Comparison of ENCODE assay signal across 11 cellular contexts in the genomic region with DNA sequence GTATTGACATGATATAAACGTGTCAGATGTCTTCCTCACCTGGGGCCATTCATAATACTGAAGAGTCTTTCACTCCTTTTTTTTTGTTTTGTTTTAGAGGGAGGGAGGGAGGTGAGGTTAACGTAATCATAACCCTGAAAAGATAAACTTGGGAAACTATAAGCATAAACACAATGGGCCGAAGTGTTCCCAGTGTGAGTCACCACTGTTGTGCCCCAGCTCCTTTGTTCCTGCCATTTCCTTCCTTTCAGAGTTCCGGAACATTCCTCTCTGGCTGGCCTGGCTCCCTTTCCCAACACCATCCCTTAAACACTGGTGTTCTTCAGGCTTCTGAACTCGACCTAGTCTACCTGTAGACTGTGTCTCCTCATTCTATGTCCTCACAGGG. TPM values are rescaled to one million over a fixed set of nuclear protein-coding genes. Genes with fewer than 3 reads are reported as not detected.
A peak's percentile ranks its signal among the peaks of the same experiment; 100 is the strongest.
DNase-seq lines count a peak whose midpoint lies in the region; ATAC-seq, FAIRE-seq and TF ChIP-seq lines count a peak whose summit lies in the region.
"Had no signal": no experiment of that assay in that cellular context is flagged by ENCODE, and none has a peak within 500 bp of the region (broad histone marks: within the 10 kb centered on the region; RNA-seq: fewer than 3 reads in every experiment).

No MANE protein-coding gene starts in this region.

- no peaks in the 10 kb centered on the region for H3K9me1 ChIP-seq in endothelial cell of umbilical vein (replicated peaks; ENCODE audit: control insufficient read depth, extremely low read depth, insufficient read depth, low read length)

- no peak overlapping the region for H3K27ac Mint-ChIP-seq in effector memory CD8-positive, alpha-beta T cell
- H3K27ac Mint-ChIP-seq: activated CD8-positive, alpha-beta memory T cell treated with anti-CD3 and anti-CD28 coated beads, Interleukin-2, amount 10 ng/mL, durations not matched to agents 7 days and 5 days had no signal

- H3K4me1 ChIP-seq in endothelial cell of umbilical vein (ENCODE audit: control insufficient read depth, extremely low read depth, insufficient read depth, low read length) (peaks cover 65% of the 10 kb centered on the region), mesendoderm (ENCODE audit: control insufficient read depth, low read depth, low read length) (no peaks in the 10 kb centered on the region)

- H4K5ac ChIP-seq in mesendoderm (ENCODE audit: low read length) = no peak overlapping the region

- peak; percentile 81 for TF ChIP-seq POLR2A in endothelial cell of umbilical vein (IDR thresholded peaks at IDR 0.05; ENCODE audit: low read depth, low read length)

- H3K27me3 Mint-ChIP-seq in effector memory CD8-positive, alpha-beta T cell = peaks cover 0 to 6% of the 10 kb centered on the region in 2 donors

- dilution Hi-C loops in endothelial cell of umbilical vein (cut with MboI; ENCODE audit: extremely low pct_ligation_motif_present, low sequenced_read_pairs) = no loop called here

- peak overlapping the region; percentile 82 for H3K9ac ChIP-seq in endothelial cell of umbilical vein (replicated peaks; ENCODE audit: extremely low read depth, insufficient read depth, low read length)
- no peak overlapping the region for H3K9ac ChIP-seq in mesendoderm (ENCODE audit: low read length)

- no peaks in the 10 kb centered on the region for H3K36me3 Mint-ChIP-seq in effector memory CD8-positive, alpha-beta T cell (ENCODE audit: insufficient read depth)
- H3K36me3 Mint-ChIP-seq: activated CD8-positive, alpha-beta memory T cell treated with anti-CD3 and anti-CD28 coated beads, Interleukin-2, amount 10 ng/mL, durations not matched to agents 7 days and 5 days had no signal

- no peaks in the 10 kb centered on the region for H3K9me3 Mint-ChIP-seq in effector memory CD8-positive, alpha-beta T cell

- CTCF ChIA-PET in endothelial cell of umbilical vein (lab: Charles Lee) = interaction anchor here (1.0 to 3.6 kb wide), 10 partner anchors 10 to 483 kb away, joined by 3 to 23 read pairs (median 6); a partner anchor contains a TSS

- no peak overlapping the region for H2BK120ac ChIP-seq in mesendoderm (ENCODE audit: low read depth, low read length)

- FAIRE-seq in endothelial cell of umbilical vein (lab: Jason Lieb, UNC) = peak; percentile 94

- H3K56ac ChIP-seq in mesendoderm (ENCODE audit: low read length) = no peak overlapping the region

- no peaks in the 10 kb centered on the region for H3K79me1 ChIP-seq in mesendoderm (ENCODE audit: low read length)

- no CpG with 5 or more reads among the region's 5 CpGs for WGBS in mesendoderm (ENCODE audit: extremely low coverage, insufficient coverage, low lambda C conversion rate)

- H3K27ac ChIP-seq in endothelial cell of umbilical vein (ENCODE audit: insufficient read depth, low read depth, low read length) (peak overlapping the region; percentile 99), mesendoderm (ENCODE audit: low read depth, low read length) (no peak overlapping the region)
- H3K27ac ChIP-seq: C4-2B had no signal

- POLR2A ChIA-PET in endothelial cell of umbilical vein (lab: Charles Lee) = interaction anchor here (1.2 to 1.8 kb wide), 4 partner anchors 10 to 21 kb away, joined by 4 to 11 read pairs (median 7); a partner anchor contains a TSS

- no peak overlapping the region for H3K4ac ChIP-seq in mesendoderm (ENCODE audit: low read depth, low read length)

- intact Hi-C loops in endothelial cell of umbilical vein (cut with micrococcal nuclease) = loop anchor here (1.0 to 2.0 kb wide), 6 partner anchors 11 to 249 kb away; no protein-coding TSS in a partner anchor

- peak overlapping the region; percentile 66 for H3K4me2 ChIP-seq in endothelial cell of umbilical vein (ENCODE audit: insufficient read depth, low read length)
- H3K4me2 ChIP-seq in mesendoderm (ENCODE audit: low read length) = no peak overlapping the region

- no peaks in the 10 kb centered on the region for H4K20me1 ChIP-seq in endothelial cell of umbilical vein (replicated peaks; ENCODE audit: control insufficient read depth, extremely low read depth, insufficient read depth, low read length)

- peaks cover 0 to 4% of the 10 kb centered on the region in 2 donors for H3K4me1 Mint-ChIP-seq in effector memory CD8-positive, alpha-beta T cell (ENCODE audit: low read depth in 2 of 2)
- H3K4me1 Mint-ChIP-seq: activated CD8-positive, alpha-beta memory T cell treated with anti-CD3 and anti-CD28 coated beads, Interleukin-2, amount 10 ng/mL, durations not matched to agents 7 days and 5 days had no signal

- DNase-seq in AG10803 (ENCODE audit: low read depth) = peak; percentile 40
- DNase-seq in MG63 = peak; percentile 26
- DNase-seq in endothelial cell of umbilical vein (ENCODE audit: low read depth, low spot score) = peak; percentile 98
- peak; percentile 62 for DNase-seq in mesendoderm
- DNase-seq in SKM-1 (lab: John Stamatoyannopoulos, UW; ENCODE audit: unreplicated experiment) = no peak
- DNase-seq in NCI-H1694 (lab: John Stamatoyannopoulos, UW) = no peak
- no peak for DNase-seq in effector memory CD8-positive, alpha-beta T cell
- DNase-seq: activated CD8-positive, alpha-beta memory T cell treated with anti-CD3 and anti-CD28 coated beads, Interleukin-2, amount 10 ng/mL, durations not matched to agents 7 days and 5 days; RPMI8226 had no signal

- BruUV-seq in endothelial cell of umbilical vein (replicated peaks; lab: Mats Ljungman, UMichigan) = no TSS peak

- H2BK15ac ChIP-seq in mesendoderm (replicated peaks; ENCODE audit: low read depth) = no peak overlapping the region

- H3K9me3 ChIP-seq in MG63 (no peaks in the 10 kb centered on the region), endothelial cell of umbilical vein (replicated peaks; ENCODE audit: control insufficient read depth, insufficient read depth, low read length) (no peaks in the 10 kb centered on the region)

- H3K18ac ChIP-seq in mesendoderm (ENCODE audit: low read length) = no peak overlapping the region

- no peak overlapping the region for H3K4me3 Mint-ChIP-seq in effector memory CD8-positive, alpha-beta T cell
- H3K4me3 Mint-ChIP-seq: activated CD8-positive, alpha-beta memory T cell treated with anti-CD3 and anti-CD28 coated beads, Interleukin-2, amount 10 ng/mL, durations not matched to agents 7 days and 5 days had no signal

- H2BK5ac ChIP-seq in mesendoderm (ENCODE audit: low read length) = no peak overlapping the region

- no peak overlapping the region for H3K23ac ChIP-seq in mesendoderm (ENCODE audit: low read length)

- H3K27me3 ChIP-seq in MG63 (no peaks in the 10 kb centered on the region), endothelial cell of umbilical vein (ENCODE audit: control insufficient read depth in 2 of 2, insufficient read depth in 2 of 2, low read length in 2 of 2) (no peaks in the 10 kb centered on the region), mesendoderm (ENCODE audit: insufficient read depth, low read length, poor library complexity) (no peaks in the 10 kb centered on the region)

- no peak overlapping the region for H2AFZ ChIP-seq in endothelial cell of umbilical vein (ENCODE audit: low read depth, low read length)

- H3K4me3 ChIP-seq in AG10803 (ENCODE audit: low read length) (no peak overlapping the region), MG63 (no peak overlapping the region), endothelial cell of umbilical vein (replicated peaks in 1 of 3; ENCODE audit: insufficient read depth in 1 of 3, low read depth in 1 of 3, low read length in 3 of 3) (no peak overlapping the region), mesendoderm (ENCODE audit: low read length) (no peak overlapping the region)

- H3K79me2 ChIP-seq in endothelial cell of umbilical vein (ENCODE audit: control insufficient read depth, insufficient read depth, low read length) (peaks cover 33% of the 10 kb centered on the region), mesendoderm (ENCODE audit: control insufficient read depth, insufficient read depth, low read length) (no peaks in the 10 kb centered on the region)

- no peak for TF ChIP-seq CTCF in AG10803 (conservative IDR thresholded peaks at IDR 0.05; ENCODE audit: low read length)
- TF ChIP-seq CTCF in endothelial cell of umbilical vein (IDR thresholded peaks at IDR 0.05; ENCODE audit: extremely low read depth in 1 of 2, insufficient read depth in 1 of 2, low read depth in 1 of 2, low read length in 2 of 2) = no peak

- H2AK5ac ChIP-seq in mesendoderm (ENCODE audit: low read length) = peak overlapping the region; percentile 19

- H4K8ac ChIP-seq in mesendoderm (ENCODE audit: low read depth, low read length) = no peak overlapping the region

- ATAC-seq in HG02884 (IDR thresholded peaks at IDR 0.05; ENCODE audit: unreplicated experiment) = no peak
- ATAC-seq in effector memory CD8-positive, alpha-beta T cell (replicated peaks) = no peak
- ATAC-seq: activated CD8-positive, alpha-beta memory T cell treated with anti-CD3 and anti-CD28 coated beads, Interleukin-2, amount 10 ng/mL, durations not matched to agents 7 days and 5 days had no signal

- H3K36me3 ChIP-seq in MG63 (no peaks in the 10 kb centered on the region), endothelial cell of umbilical vein (ENCODE audit: control insufficient read depth in 2 of 2, extremely low read depth in 1 of 2, insufficient read depth in 2 of 2, low read length in 2 of 2) (no peaks in the 10 kb centered on the region), mesendoderm (ENCODE audit: control insufficient read depth, insufficient read depth, low read length) (no peaks in the 10 kb centered on the region)

RNA-seq across cellular contexts. Expression of a gene that starts 18.6 kb away (rescaled TPM):
- 2.8 and 3.2 TPM in 2 replicates for total RNA-seq in MG63 (2014; rRNA removed; shearing (Covaris generic); ENCODE audit: low replicate concordance)
- 75.6 and 108 TPM in 2 replicates for total RNA-seq in endothelial cell of umbilical vein
- polyA plus RNA-seq in endothelial cell of umbilical vein = 35.7 and 42.0 TPM in 2 replicates
- polyA plus RNA-seq in endothelial cell of umbilical vein (2011; cell fraction: cytosol; rRNA removed) = 33.4 and 33.6 TPM in 2 replicates
- 169 and 198 TPM in 2 replicates for polyA plus RNA-seq in endothelial cell of umbilical vein (2011; cell fraction: nucleus; rRNA removed)
- polyA plus RNA-seq in endothelial cell of umbilical vein (2012) = 32.5 and 45.4 TPM in 2 replicates
- 168 and 217 TPM in 2 replicates for polyA minus RNA-seq in endothelial cell of umbilical vein
- 10.1 TPM for polyA minus RNA-seq in endothelial cell of umbilical vein (2011; cell fraction: cytosol; rRNA and poly(A)+ RNA removed)
- polyA minus RNA-seq in endothelial cell of umbilical vein (2011; cell fraction: nucleus; rRNA and poly(A)+ RNA removed) = 352 and 548 TPM in 2 replicates
- polyA plus RNA-seq in mesendoderm (2013, experiment 1 of 2) = 0.42 TPM
- 0.56 TPM for polyA plus RNA-seq in mesendoderm (2013, experiment 2 of 2)

RNA-seq across cellular contexts. Expression of a gene that starts 51.5 kb away (rescaled TPM):
- total RNA-seq in MG63 (2014; rRNA removed; shearing (Covaris generic); ENCODE audit: low replicate concordance) = not detected in 2 replicates
- not detected in 2 replicates for total RNA-seq in endothelial cell of umbilical vein
- 0.14 TPM in 1 of 2 replicates, not detected in the other for polyA plus RNA-seq in endothelial cell of umbilical vein
- polyA plus RNA-seq in endothelial cell of umbilical vein (2011; cell fraction: cytosol; rRNA removed) = not detected in 2 replicates
- polyA plus RNA-seq in endothelial cell of umbilical vein (2011; cell fraction: nucleus; rRNA removed) = 0.11 TPM in 1 of 2 replicates, not detected in the other
- not detected in 2 replicates for polyA plus RNA-seq in endothelial cell of umbilical vein (2012)
- not detected in 2 replicates for polyA minus RNA-seq in endothelial cell of umbilical vein
- not detected for polyA minus RNA-seq in endothelial cell of umbilical vein (2011; cell fraction: cytosol; rRNA and poly(A)+ RNA removed)
- polyA minus RNA-seq in endothelial cell of umbilical vein (2011; cell fraction: nucleus; rRNA and poly(A)+ RNA removed) = 0.91 and 1.3 TPM in 2 replicates
- polyA plus RNA-seq in mesendoderm (2013, experiment 1 of 2) = not detected
- not detected for polyA plus RNA-seq in mesendoderm (2013, experiment 2 of 2)
- total RNA-seq: activated CD8-positive, alpha-beta memory T cell treated with anti-CD3 and anti-CD28 coated beads, Interleukin-2, amount 10 ng/mL, durations not matched to agents 7 days and 5 days had no signal

Comparison
In these comparisons a context has a peak if more than half of its experiments do, and no peak if none do; other contexts are left out.
1. DNase-seq: peak in AG10803 (single experiment), MG63 (single experiment), endothelial cell of umbilical vein (single experiment) and mesendoderm (single experiment); none in SKM-1 (single experiment), NCI-H1694 (single experiment) and effector memory CD8-positive, alpha-beta T cell (0 of 3).
2. RNA of a gene that starts 18.6 kb away (total RNA-seq): 75.6 to 108 TPM in endothelial cell of umbilical vein; 2.8 to 3.2 TPM in MG63; every median in the first group is over 10 times any median in the second.